In genomic region chrX:46788902-46789301, GRCh38 we compare ENCODE assay signal across 20 cellular contexts. TPM values are rescaled to one million over a fixed set of nuclear protein-coding genes. Genes with fewer than 3 reads are reported as not detected.
DNase-seq lines count a peak whose midpoint lies in the region; TF ChIP-seq lines count a peak whose summit lies in the region.
"Had no signal": no experiment of that assay in that cellular context is flagged by ENCODE, and none has a peak within 500 bp of the region (broad histone marks: within the 10 kb centered on the region; RNA-seq: fewer than 3 reads in every experiment).

No MANE protein-coding gene starts in this region.

- H3K27me3 ChIP-seq in adipocyte (replicated peaks; ENCODE audit: control insufficient read depth, insufficient read depth, low read length): no peaks in the 10 kb centered on the region
- H3K27me3 ChIP-seq: body of pancreas, heart left ventricle, stomach had no signal

- H3K4me3 Mint-ChIP-seq in T-helper 2 cell treated with Interferon-gamma antibody and Interleukin-4, amounts not matched to agents 5 μg/mL and 100 μg/mL, for 36 hours: no peak overlapping the region
- H3K4me3 Mint-ChIP-seq: activated CD4-positive, alpha-beta T cell treated with anti-CD3 and anti-CD28 coated beads, Interleukin-2, amount 10 ng/mL, durations not matched to agents 7 days and 5 days; dendritic cell treated with granulocyte-macrophage colony-stimulating factor and Interleukin-4, amounts not matched to agents 40 ng/mL and 50 ng/mL, for 4 days; neural crest cell had no signal

- TF ChIP-seq CTCF in foreskin fibroblast (IDR thresholded peaks at IDR 0.05; ENCODE audit: low read depth, low read length): no peak

- no peaks in the 10 kb centered on the region for H3K9me3 ChIP-seq in adipocyte (ENCODE audit: control insufficient read depth, low read length)
- H3K9me3 ChIP-seq: body of pancreas, heart left ventricle, stomach had no signal

- H3K4me1 ChIP-seq in adipocyte (ENCODE audit: control insufficient read depth, insufficient read depth, low read length): peaks cover 8% of the 10 kb centered on the region

- no peaks in the 10 kb centered on the region for H3K27me3 Mint-ChIP-seq in T-helper 2 cell treated with Interferon-gamma antibody and Interleukin-4, amounts not matched to agents 5 μg/mL and 100 μg/mL, for 36 hours (ENCODE audit: low read depth)
- H3K27me3 Mint-ChIP-seq: activated CD4-positive, alpha-beta T cell treated with anti-CD3 and anti-CD28 coated beads, Interleukin-2, amount 10 ng/mL, durations not matched to agents 7 days and 5 days; dendritic cell treated with granulocyte-macrophage colony-stimulating factor and Interleukin-4, amounts not matched to agents 40 ng/mL and 50 ng/mL, for 4 days had no signal

- H3K4me1 Mint-ChIP-seq in T-helper 2 cell treated with Interferon-gamma antibody and Interleukin-4, amounts not matched to agents 5 μg/mL and 100 μg/mL, for 36 hours (ENCODE audit: low read depth): peaks cover 17% of the 10 kb centered on the region
- H3K4me1 Mint-ChIP-seq: neural crest cell had no signal

- no peaks in the 10 kb centered on the region for H3K36me3 ChIP-seq in adipocyte (ENCODE audit: control insufficient read depth, insufficient read depth, low read length, severe bottlenecking)
- H3K36me3 ChIP-seq: heart left ventricle, stomach had no signal

- H3K36me3 Mint-ChIP-seq in T-helper 2 cell treated with Interferon-gamma antibody and Interleukin-4, amounts not matched to agents 5 μg/mL and 100 μg/mL, for 36 hours (ENCODE audit: low read depth): no peaks in the 10 kb centered on the region

- H3K27ac Mint-ChIP-seq in T-helper 2 cell treated with Interferon-gamma antibody and Interleukin-4, amounts not matched to agents 5 μg/mL and 100 μg/mL, for 36 hours: no peak overlapping the region
- H3K27ac Mint-ChIP-seq: activated CD4-positive, alpha-beta T cell treated with anti-CD3 and anti-CD28 coated beads, Interleukin-2, amount 10 ng/mL, durations not matched to agents 7 days and 5 days; dendritic cell treated with granulocyte-macrophage colony-stimulating factor and Interleukin-4, amounts not matched to agents 40 ng/mL and 50 ng/mL, for 4 days had no signal

- peak; percentile 22 for DNase-seq in A172 (ENCODE audit: low spot score)
- peak; percentile 56 for DNase-seq in GM03348 (ENCODE audit: low spot score)
- peak; percentile 52 for DNase-seq in adipocyte (ENCODE audit: low read depth)
- DNase-seq in foreskin fibroblast: peak; percentile 70 to 71
- DNase-seq in T-helper 2 cell treated with Interferon-gamma antibody and Interleukin-4, amounts not matched to agents 5 μg/mL and 100 μg/mL, for 36 hours (ENCODE audit: low spot score): no peak
- no peak for DNase-seq in activated CD4-positive, CD25-positive, alpha-beta regulatory T cell treated with anti-CD3 and anti-CD28 coated beads, Interleukin-2, amount 50 U/mL, for 72 hours
- no peak for DNase-seq in stimulated activated CD4-positive, alpha-beta T cell treated with anti-CD3 and anti-CD28 coated beads, Interleukin-15, amount 100 ng/mL, for 24 hours
- DNase-seq in stimulated activated CD4-positive, alpha-beta T cell treated with anti-CD3 and anti-CD28 coated beads, Interleukin-4, amount 100 ng/mL, for 1 hour: no peak
- DNase-seq: activated CD4-positive, alpha-beta T cell treated with anti-CD3 and anti-CD28 coated beads, Interleukin-2, amount 10 ng/mL, durations not matched to agents 7 days and 5 days; activated naive CD4-positive, alpha-beta T cell treated with Interleukin-2 at 50 U/mL for 16 hours; body of pancreas; GOT3; heart left ventricle; NCI-H2029; NCI-H510A; PC-9; stomach had no signal

- H3K9me3 Mint-ChIP-seq in T-helper 2 cell treated with Interferon-gamma antibody and Interleukin-4, amounts not matched to agents 5 μg/mL and 100 μg/mL, for 36 hours: no peaks in the 10 kb centered on the region
- H3K9me3 Mint-ChIP-seq: activated CD4-positive, alpha-beta T cell treated with anti-CD3 and anti-CD28 coated beads, Interleukin-2, amount 10 ng/mL, durations not matched to agents 7 days and 5 days; dendritic cell treated with granulocyte-macrophage colony-stimulating factor and Interleukin-4, amounts not matched to agents 40 ng/mL and 50 ng/mL, for 4 days had no signal

- no peak overlapping the region for H3K9ac ChIP-seq in adipocyte (ENCODE audit: low read length)

- no peak overlapping the region for H3K4me3 ChIP-seq in adipocyte (ENCODE audit: low read length)
- no peak overlapping the region for H3K4me3 ChIP-seq in foreskin fibroblast (ENCODE audit: low read depth in 1 of 2, low read length in 2 of 2)
- H3K4me3 ChIP-seq: body of pancreas, heart left ventricle, K562, PC-9, stomach had no signal

RNA-seq across cellular contexts. Expression of gene SLC9A7, which starts 30.0 kb away (rescaled TPM):
- total RNA-seq in A172 (2014; rRNA removed; shearing (Covaris generic)): 9.7 and 11.3 TPM in 2 replicates

RNA-seq across cellular contexts. Expression of gene RP2, which starts 47.9 kb away (rescaled TPM):
- 29.2 and 33.7 TPM in 2 replicates for total RNA-seq in A172 (2014; rRNA removed; shearing (Covaris generic))

Comparison
In these comparisons a context has a peak if more than half of its experiments do, and no peak if none do; other contexts are left out.
1. DNase-seq: peak in A172 (single experiment), GM03348 (single experiment), adipocyte (single experiment) and foreskin fibroblast (2 of 2); none in T-helper 2 cell treated with Interferon-gamma antibody and Interleukin-4, amounts not matched to agents 5 μg/mL and 100 μg/mL, for 36 hours (single experiment), activated CD4-positive, CD25-positive, alpha-beta regulatory T cell treated with anti-CD3 and anti-CD28 coated beads, Interleukin-2, amount 50 U/mL, for 72 hours (single experiment), stimulated activated CD4-positive, alpha-beta T cell treated with anti-CD3 and anti-CD28 coated beads, Interleukin-15, amount 100 ng/mL, for 24 hours (single experiment) and stimulated activated CD4-positive, alpha-beta T cell treated with anti-CD3 and anti-CD28 coated beads, Interleukin-4, amount 100 ng/mL, for 1 hour (single experiment).